15 cellular contexts compared by ENCODE assay signal in genomic region chr20:9319687-9320384, GRCh38.
DNase-seq lines count a peak whose midpoint lies in the region; ATAC-seq and TF ChIP-seq lines count a peak whose summit lies in the region.
"Had no signal": no experiment of that assay in that cellular context is flagged by ENCODE, and none has a peak within 500 bp of the region (broad histone marks: within the 10 kb centered on the region; RNA-seq: fewer than 3 reads in every experiment).

No MANE protein-coding gene starts in this region.

- no peaks in the 10 kb centered on the region for H3K36me3 Mint-ChIP-seq in stimulated activated naive CD8-positive, alpha-beta T cell treated with anti-CD3 and anti-CD28 coated beads, Interleukin-15, Interleukin-2, amounts not matched to agents 100 ng/mL and 50 ng/mL, for 24 hours (ENCODE audit: low read depth)
- H3K36me3 Mint-ChIP-seq: stimulated activated effector memory CD8-positive, alpha-beta T cell treated with anti-CD3 and anti-CD28 coated beads, Interleukin-12 subunit alpha, Interleukin-12 subunit beta, amount 100 ng/mL, for 72 hours had no signal

- H3K36me3 ChIP-seq in mesenchymal stem cell (ENCODE audit: control insufficient read depth in 1 of 2, insufficient read depth in 2 of 2, low read depth in 1 of 2, low read length in 2 of 2) (peaks cover 0 to 4% of the 10 kb centered on the region in 2 experiments), BE2C (no peaks in the 10 kb centered on the region)
- H3K36me3 ChIP-seq: BLaER1, lower lobe of right lung had no signal

- no peak overlapping the region for H3K9ac ChIP-seq in mesenchymal stem cell (ENCODE audit: low read length)
- H3K9ac ChIP-seq: BLaER1 had no signal

- peaks cover 8% of the 10 kb centered on the region for H3K4me1 Mint-ChIP-seq in stimulated activated naive CD8-positive, alpha-beta T cell treated with anti-CD3 and anti-CD28 coated beads, Interleukin-15, Interleukin-2, amounts not matched to agents 100 ng/mL and 50 ng/mL, for 24 hours (ENCODE audit: low read depth)
- peaks cover 12% of the 10 kb centered on the region for H3K4me1 Mint-ChIP-seq in stimulated activated naive CD8-positive, alpha-beta T cell treated with anti-CD3 and anti-CD28 coated beads, Interleukin-15, amount 100 ng/mL, for 72 hours
- H3K4me1 Mint-ChIP-seq: stimulated activated effector memory CD8-positive, alpha-beta T cell treated with anti-CD3 and anti-CD28 coated beads, Interleukin-12 subunit alpha, Interleukin-12 subunit beta, amount 100 ng/mL, for 72 hours had no signal

- H3K9me3 Mint-ChIP-seq in stimulated activated naive CD8-positive, alpha-beta T cell treated with anti-CD3 and anti-CD28 coated beads, Interleukin-15, Interleukin-2, amounts not matched to agents 100 ng/mL and 50 ng/mL, for 24 hours, result peaks cover 8% of the 10 kb centered on the region
- peaks cover 0 to 3% of the 10 kb centered on the region in 2 donors for H3K9me3 Mint-ChIP-seq in stimulated activated naive CD8-positive, alpha-beta T cell treated with anti-CD3 and anti-CD28 coated beads, Interleukin-15, amount 100 ng/mL, for 72 hours
- H3K9me3 Mint-ChIP-seq: activated T-helper 1 cell treated with anti-CD3 and anti-CD28 coated beads, Interleukin-12 subunit alpha, Interleukin-12 subunit beta, Interleukin-2, Interleukin-4 antibody, amounts not matched to agents 30 ng/mL and 10 ng/mL and 1 ng/mL, durations not matched to agents 14 hours and 24 hours and 36 hours had no signal

- no peak overlapping the region for H3K27ac ChIP-seq in mesenchymal stem cell (ENCODE audit: low read length, poor library complexity, severe bottlenecking)
- H3K27ac ChIP-seq: BLaER1, lower lobe of right lung had no signal

- H3K27me3 Mint-ChIP-seq in stimulated activated naive CD8-positive, alpha-beta T cell treated with anti-CD3 and anti-CD28 coated beads, Interleukin-15, Interleukin-2, amounts not matched to agents 100 ng/mL and 50 ng/mL, for 24 hours, result no peaks in the 10 kb centered on the region
- no peaks in the 10 kb centered on the region for H3K27me3 Mint-ChIP-seq in stimulated activated naive CD8-positive, alpha-beta T cell treated with anti-CD3 and anti-CD28 coated beads, Interleukin-15, amount 100 ng/mL, for 72 hours
- H3K27me3 Mint-ChIP-seq: progenitor cell of endocrine pancreas had no signal

- no peak overlapping the region for H3K4me2 ChIP-seq in mesenchymal stem cell (ENCODE audit: low read length, poor library complexity, severe bottlenecking)
- H3K4me2 ChIP-seq: BLaER1 had no signal

- H3K4me3 ChIP-seq in mesenchymal stem cell (ENCODE audit: insufficient read depth in 1 of 2, low read depth in 1 of 2, low read length in 2 of 2) (no peak overlapping the region), BE2C (ENCODE audit: low read depth, low read length) (no peak overlapping the region)
- H3K4me3 ChIP-seq: BLaER1, lower lobe of right lung had no signal

- no peak overlapping the region for H2BK15ac ChIP-seq in mesenchymal stem cell (ENCODE audit: low read depth, poor library complexity, severe bottlenecking)

- no peak for ATAC-seq in stimulated activated naive CD8-positive, alpha-beta T cell treated with anti-CD3 and anti-CD28 coated beads, Interleukin-15, amount 100 ng/mL, for 72 hours
- ATAC-seq in GM21619 (IDR thresholded peaks at IDR 0.05; ENCODE audit: unreplicated experiment), result no peak
- ATAC-seq: activated CD4-positive, CD25-positive, alpha-beta regulatory T cell treated with anti-CD3 and anti-CD28 coated beads, Interleukin-2, amount 50 U/mL, for 24 hours; lower lobe of right lung; stimulated activated effector memory CD8-positive, alpha-beta T cell treated with anti-CD3 and anti-CD28 coated beads, Interleukin-12 subunit alpha, Interleukin-12 subunit beta, amount 100 ng/mL, for 72 hours had no signal

- H4K8ac ChIP-seq in mesenchymal stem cell (ENCODE audit: low read length), result no peak overlapping the region

- H2BK12ac ChIP-seq in mesenchymal stem cell (ENCODE audit: low read length in 2 of 2), result no peak overlapping the region

- peaks cover 29% of the 10 kb centered on the region for H3K79me1 ChIP-seq in mesenchymal stem cell (replicated peaks; ENCODE audit: low read length, poor library complexity, severe bottlenecking)

- H3K27ac Mint-ChIP-seq in stimulated activated naive CD8-positive, alpha-beta T cell treated with anti-CD3 and anti-CD28 coated beads, Interleukin-15, Interleukin-2, amounts not matched to agents 100 ng/mL and 50 ng/mL, for 24 hours, result peak overlapping the region; percentile 56
- H3K27ac Mint-ChIP-seq in stimulated activated naive CD8-positive, alpha-beta T cell treated with anti-CD3 and anti-CD28 coated beads, Interleukin-15, amount 100 ng/mL, for 72 hours, result peak overlapping the region in 1 of 2 donors; percentile 49
- H3K27ac Mint-ChIP-seq: activated T-helper 1 cell treated with anti-CD3 and anti-CD28 coated beads, Interleukin-12 subunit alpha, Interleukin-12 subunit beta, Interleukin-2, Interleukin-4 antibody, amounts not matched to agents 30 ng/mL and 10 ng/mL and 1 ng/mL, durations not matched to agents 14 hours and 24 hours and 36 hours; progenitor cell of endocrine pancreas; stimulated activated effector memory CD8-positive, alpha-beta T cell treated with anti-CD3 and anti-CD28 coated beads, Interleukin-12 subunit alpha, Interleukin-12 subunit beta, amount 100 ng/mL, for 72 hours had no signal

- no peak overlapping the region for H4K91ac ChIP-seq in mesenchymal stem cell (ENCODE audit: low read length)

- no peaks in the 10 kb centered on the region for H3K27me3 ChIP-seq in mesenchymal stem cell (ENCODE audit: control insufficient read depth in 1 of 2, insufficient read depth in 1 of 2, low read length in 2 of 2)
- no peaks in the 10 kb centered on the region for H3K27me3 ChIP-seq in BE2C
- H3K27me3 ChIP-seq: BLaER1 had no signal

- DNase-seq in stimulated activated naive CD8-positive, alpha-beta T cell treated with anti-CD3 and anti-CD28 coated beads, Interleukin-15, amount 100 ng/mL, for 72 hours, result no peak
- peak; percentile 23 for DNase-seq in RPMI7951 (ENCODE audit: low read depth)
- DNase-seq in mesenchymal stem cell, result peak; percentile 35
- no peak for DNase-seq in NK-92 treated with Interleukin-12 subunit alpha and Interleukin-12 subunit beta, amount 100 ng/mL, for 24 hours (lab: John Stamatoyannopoulos, UW)
- no peak for DNase-seq in DMS79 treated with DMSO at 0.1 percent for 48 hours (lab: John Stamatoyannopoulos, UW)
- DNase-seq in BE2C, result no peak
- DNase-seq: GF-D8, lower lobe of right lung had no signal

- H3K4me3 Mint-ChIP-seq in stimulated activated naive CD8-positive, alpha-beta T cell treated with anti-CD3 and anti-CD28 coated beads, Interleukin-15, Interleukin-2, amounts not matched to agents 100 ng/mL and 50 ng/mL, for 24 hours, result no peak overlapping the region
- H3K4me3 Mint-ChIP-seq in stimulated activated naive CD8-positive, alpha-beta T cell treated with anti-CD3 and anti-CD28 coated beads, Interleukin-15, amount 100 ng/mL, for 72 hours, result peak overlapping the region in 1 of 2 donors; percentile 0
- H3K4me3 Mint-ChIP-seq: activated T-helper 1 cell treated with anti-CD3 and anti-CD28 coated beads, Interleukin-12 subunit alpha, Interleukin-12 subunit beta, Interleukin-2, Interleukin-4 antibody, amounts not matched to agents 30 ng/mL and 10 ng/mL and 1 ng/mL, durations not matched to agents 14 hours and 24 hours and 36 hours; stimulated activated effector memory CD8-positive, alpha-beta T cell treated with anti-CD3 and anti-CD28 coated beads, Interleukin-12 subunit alpha, Interleukin-12 subunit beta, amount 100 ng/mL, for 72 hours had no signal

- WGBS in mesenchymal stem cell, result 99% methylated on average over 5 of the region's 7 CpGs

- no peak overlapping the region for H3K14ac ChIP-seq in mesenchymal stem cell (ENCODE audit: low read length in 2 of 2)

- H3K9me3 ChIP-seq in mesenchymal stem cell (ENCODE audit: control insufficient read depth, low read length), result no peaks in the 10 kb centered on the region
- no peaks in the 10 kb centered on the region for H3K9me3 ChIP-seq in BE2C
- H3K9me3 ChIP-seq: BLaER1, lower lobe of right lung had no signal

- no peak overlapping the region for H2AK5ac ChIP-seq in mesenchymal stem cell (ENCODE audit: low read length, severe bottlenecking)

- TF ChIP-seq CTCF in BE2C (IDR thresholded peaks at IDR 0.05; ENCODE audit: low read depth, low read length), result no peak

- no peak overlapping the region for H3K4ac ChIP-seq in mesenchymal stem cell (ENCODE audit: low read depth in 1 of 2, low read length in 2 of 2)

- no peak overlapping the region for H2AFZ ChIP-seq in mesenchymal stem cell (ENCODE audit: low read depth, low read length)

- no peaks in the 10 kb centered on the region for H3K4me1 ChIP-seq in mesenchymal stem cell (ENCODE audit: control insufficient read depth, insufficient read depth, low read depth, low read length)
- peaks cover 3% of the 10 kb centered on the region for H3K4me1 ChIP-seq in BE2C
- H3K4me1 ChIP-seq: BLaER1, lower lobe of right lung had no signal

- H3K23ac ChIP-seq in mesenchymal stem cell (ENCODE audit: low read length in 2 of 2), result no peak overlapping the region

- H2BK120ac ChIP-seq in mesenchymal stem cell (ENCODE audit: low read depth, low read length), result no peak overlapping the region

- no peak overlapping the region for H3K18ac ChIP-seq in mesenchymal stem cell (ENCODE audit: low read depth in 1 of 2, low read length in 2 of 2)

- H2BK5ac ChIP-seq in mesenchymal stem cell (ENCODE audit: low read depth, low read length, poor library complexity, severe bottlenecking), result no peak overlapping the region

Comparison
In these comparisons a context has a peak if more than half of its experiments do, and no peak if none do; other contexts are left out.
1. DNase-seq: peak in RPMI7951 (single experiment) and mesenchymal stem cell (single experiment); none in stimulated activated naive CD8-positive, alpha-beta T cell treated with anti-CD3 and anti-CD28 coated beads, Interleukin-15, amount 100 ng/mL, for 72 hours (0 of 2), NK-92 treated with Interleukin-12 subunit alpha and Interleukin-12 subunit beta, amount 100 ng/mL, for 24 hours (single experiment), DMS79 treated with DMSO at 0.1 percent for 48 hours (single experiment) and BE2C (single experiment).